1 cellular context compared by ENCODE assay signal in the genomic region with DNA sequence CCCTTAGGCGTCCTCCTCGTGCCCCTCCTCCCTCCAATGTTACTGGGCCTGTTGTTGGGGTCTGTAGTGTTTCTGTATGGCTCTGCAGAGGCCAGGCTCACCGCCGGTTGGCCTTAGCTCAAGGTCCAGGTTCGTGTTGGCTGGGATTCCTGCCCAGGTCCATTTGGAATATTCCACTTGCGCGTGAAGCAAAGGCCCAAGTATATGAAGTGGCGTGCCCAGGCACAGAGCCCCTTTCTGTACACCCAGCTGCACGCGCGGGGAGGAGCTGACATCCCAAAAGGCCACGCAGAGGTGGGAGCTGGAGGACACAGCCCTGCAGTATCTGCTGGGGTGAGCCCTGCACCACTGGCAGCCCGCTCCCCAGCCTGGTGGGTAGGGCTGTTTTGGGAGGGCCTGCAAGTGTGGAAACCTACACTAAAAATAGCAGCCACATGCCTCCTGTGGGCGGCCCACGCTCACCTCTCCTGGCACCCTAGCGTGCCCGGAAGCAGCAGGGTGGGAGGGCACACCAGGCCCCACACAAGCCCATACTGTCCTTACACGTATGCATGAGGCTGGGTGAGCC.
TF ChIP-seq lines count a peak whose summit lies in the region.

No MANE protein-coding gene starts in this region.

TF ChIP-seq in HepG2, 621 proteins besides CTCF, POLR2A, EP300 and RAD21 (continued from another document and continues in another):
- TF ChIP-seq ETV6 (CRISPR knock-in tag; conservative IDR thresholded peaks at IDR 0.05) (no peak), ASH2L (IDR thresholded peaks at IDR 0.05; ENCODE audit: insufficient read length, low read depth, low read length) (peak; percentile 45), KDM6A (CRISPR knock-in tag; IDR thresholded peaks at IDR 0.05; ENCODE audit: low read depth) (0 out of 2 replicates have a peak, but pooled peaks have one; percentile 27), ZNF546 (CRISPR knock-in tag; conservative IDR thresholded peaks at IDR 0.05) (no peak), RCOR2 (CRISPR knock-in tag; IDR thresholded peaks at IDR 0.05) (0 out of 2 replicates have a peak, but pooled peaks have one; percentile 38), PRMT3 (CRISPR knock-in tag; IDR thresholded peaks at IDR 0.05; ENCODE audit: borderline replicate concordance, low read depth) (no peak), ZFY (CRISPR knock-in tag; IDR thresholded peaks at IDR 0.05) (peak; percentile 75), ZNF776 (CRISPR knock-in tag; IDR thresholded peaks at IDR 0.05) (no peak), SIN3B (IDR thresholded peaks at IDR 0.05; ENCODE audit: low read length) (no peak), POLR2AphosphoS5 (IDR thresholded peaks at IDR 0.05; ENCODE audit: low read depth, low read length) (no peak), PHF21A (CRISPR knock-in tag; IDR thresholded peaks at IDR 0.05) (peak; percentile 71; the same call in 1 of the 2 replicates), FOXK1 (CRISPR knock-in tag; IDR thresholded peaks at IDR 0.05; ENCODE audit: borderline replicate concordance, low read depth) (no peak), ZNF3 (CRISPR knock-in tag; IDR thresholded peaks at IDR 0.05) (no peak), CREBL2 (CRISPR knock-in tag; IDR thresholded peaks at IDR 0.05; ENCODE audit: borderline replicate concordance) (no peak), ARHGAP35 (CRISPR knock-in tag; IDR thresholded peaks at IDR 0.05; ENCODE audit: borderline replicate concordance) (no peak), ZNF20 (CRISPR knock-in tag; IDR thresholded peaks at IDR 0.05) (no peak), DPF2 (CRISPR knock-in tag; IDR thresholded peaks at IDR 0.05; ENCODE audit: borderline replicate concordance, low read depth) (peak; percentile 18; the same call in 1 of the 2 replicates), MEF2D (CRISPR knock-in tag; IDR thresholded peaks at IDR 0.05) (no peak; the same call in 1 of the 2 replicates), ZIK1 (CRISPR knock-in tag; IDR thresholded peaks at IDR 0.05; ENCODE audit: borderline replicate concordance, low read depth) (no peak), ZSCAN31 (CRISPR knock-in tag; IDR thresholded peaks at IDR 0.05; ENCODE audit: low read depth) (no peak), NFE2L1 (CRISPR knock-in tag; IDR thresholded peaks at IDR 0.05; ENCODE audit: borderline replicate concordance) (no peak), NR2F2 (IDR thresholded peaks at IDR 0.05; ENCODE audit: borderline replicate concordance, low read depth) (no peak), TMF1 (CRISPR knock-in tag; IDR thresholded peaks at IDR 0.05; ENCODE audit: low read depth) (no peak), RARA (CRISPR knock-in tag; IDR thresholded peaks at IDR 0.05) (0 out of 2 replicates have a peak, but pooled peaks have one; percentile 4), PITX1 (CRISPR knock-in tag; IDR thresholded peaks at IDR 0.05) (no peak; the same call in 1 of the 2 replicates), ZFP36L2 (CRISPR knock-in tag; IDR thresholded peaks at IDR 0.05) (no peak), ZNF451 (CRISPR knock-in tag; IDR thresholded peaks at IDR 0.05) (no peak), NFYB (CRISPR knock-in tag; IDR thresholded peaks at IDR 0.05) (no peak; the same call in 1 of the 2 replicates), ZNF891 (CRISPR knock-in tag; IDR thresholded peaks at IDR 0.05) (peak; percentile 75), RXRB (CRISPR knock-in tag; IDR thresholded peaks at IDR 0.05; ENCODE audit: borderline replicate concordance) (no peak), ZZZ3 (CRISPR knock-in tag; IDR thresholded peaks at IDR 0.05; ENCODE audit: borderline replicate concordance) (no peak), ZMYM2 (CRISPR knock-in tag; IDR thresholded peaks at IDR 0.05) (0 out of 2 replicates have a peak, but pooled peaks have one; percentile 64), SP5 (CRISPR knock-in tag; IDR thresholded peaks at IDR 0.05; ENCODE audit: borderline replicate concordance, low read depth) (no peak)
- TF ChIP-seq, protein P1, sequence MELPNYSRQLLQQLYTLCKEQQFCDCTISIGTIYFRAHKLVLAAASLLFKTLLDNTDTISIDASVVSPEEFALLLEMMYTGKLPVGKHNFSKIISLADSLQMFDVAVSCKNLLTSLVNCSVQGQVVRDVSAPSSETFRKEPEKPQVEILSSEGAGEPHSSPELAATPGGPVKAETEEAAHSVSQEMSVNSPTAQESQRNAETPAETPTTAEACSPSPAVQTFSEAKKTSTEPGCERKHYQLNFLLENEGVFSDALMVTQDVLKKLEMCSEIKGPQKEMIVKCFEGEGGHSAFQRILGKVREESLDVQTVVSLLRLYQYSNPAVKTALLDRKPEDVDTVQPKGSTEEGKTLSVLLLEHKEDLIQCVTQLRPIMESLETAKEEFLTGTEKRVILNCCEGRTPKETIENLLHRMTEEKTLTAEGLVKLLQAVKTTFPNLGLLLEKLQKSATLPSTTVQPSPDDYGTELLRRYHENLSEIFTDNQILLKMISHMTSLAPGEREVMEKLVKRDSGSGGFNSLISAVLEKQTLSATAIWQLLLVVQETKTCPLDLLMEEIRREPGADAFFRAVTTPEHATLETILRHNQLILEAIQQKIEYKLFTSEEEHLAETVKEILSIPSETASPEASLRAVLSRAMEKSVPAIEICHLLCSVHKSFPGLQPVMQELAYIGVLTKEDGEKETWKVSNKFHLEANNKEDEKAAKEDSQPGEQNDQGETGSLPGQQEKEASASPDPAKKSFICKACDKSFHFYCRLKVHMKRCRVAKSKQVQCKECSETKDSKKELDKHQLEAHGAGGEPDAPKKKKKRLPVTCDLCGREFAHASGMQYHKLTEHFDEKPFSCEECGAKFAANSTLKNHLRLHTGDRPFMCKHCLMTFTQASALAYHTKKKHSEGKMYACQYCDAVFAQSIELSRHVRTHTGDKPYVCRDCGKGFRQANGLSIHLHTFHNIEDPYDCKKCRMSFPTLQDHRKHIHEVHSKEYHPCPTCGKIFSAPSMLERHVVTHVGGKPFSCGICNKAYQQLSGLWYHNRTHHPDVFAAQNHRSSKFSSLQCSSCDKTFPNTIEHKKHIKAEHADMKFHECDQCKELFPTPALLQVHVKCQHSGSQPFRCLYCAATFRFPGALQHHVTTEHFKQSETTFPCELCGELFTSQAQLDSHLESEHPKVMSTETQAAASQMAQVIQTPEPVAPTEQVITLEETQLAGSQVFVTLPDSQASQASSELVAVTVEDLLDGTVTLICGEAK (IDR thresholded peaks at IDR 0.05): no peak
- TF ChIP-seq, protein P1 (CRISPR knock-in tag; IDR thresholded peaks at IDR 0.05): 0 out of 2 replicates have a peak, but pooled peaks have one; percentile 25
- TF ChIP-seq, protein P2, sequence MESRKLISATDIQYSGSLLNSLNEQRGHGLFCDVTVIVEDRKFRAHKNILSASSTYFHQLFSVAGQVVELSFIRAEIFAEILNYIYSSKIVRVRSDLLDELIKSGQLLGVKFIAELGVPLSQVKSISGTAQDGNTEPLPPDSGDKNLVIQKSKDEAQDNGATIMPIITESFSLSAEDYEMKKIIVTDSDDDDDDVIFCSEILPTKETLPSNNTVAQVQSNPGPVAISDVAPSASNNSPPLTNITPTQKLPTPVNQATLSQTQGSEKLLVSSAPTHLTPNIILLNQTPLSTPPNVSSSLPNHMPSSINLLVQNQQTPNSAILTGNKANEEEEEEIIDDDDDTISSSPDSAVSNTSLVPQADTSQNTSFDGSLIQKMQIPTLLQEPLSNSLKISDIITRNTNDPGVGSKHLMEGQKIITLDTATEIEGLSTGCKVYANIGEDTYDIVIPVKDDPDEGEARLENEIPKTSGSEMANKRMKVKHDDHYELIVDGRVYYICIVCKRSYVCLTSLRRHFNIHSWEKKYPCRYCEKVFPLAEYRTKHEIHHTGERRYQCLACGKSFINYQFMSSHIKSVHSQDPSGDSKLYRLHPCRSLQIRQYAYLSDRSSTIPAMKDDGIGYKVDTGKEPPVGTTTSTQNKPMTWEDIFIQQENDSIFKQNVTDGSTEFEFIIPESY (CRISPR knock-in tag; IDR thresholded peaks at IDR 0.05): peak; percentile 31; the same call in 1 of the 2 replicates
- TF ChIP-seq, protein P3, sequence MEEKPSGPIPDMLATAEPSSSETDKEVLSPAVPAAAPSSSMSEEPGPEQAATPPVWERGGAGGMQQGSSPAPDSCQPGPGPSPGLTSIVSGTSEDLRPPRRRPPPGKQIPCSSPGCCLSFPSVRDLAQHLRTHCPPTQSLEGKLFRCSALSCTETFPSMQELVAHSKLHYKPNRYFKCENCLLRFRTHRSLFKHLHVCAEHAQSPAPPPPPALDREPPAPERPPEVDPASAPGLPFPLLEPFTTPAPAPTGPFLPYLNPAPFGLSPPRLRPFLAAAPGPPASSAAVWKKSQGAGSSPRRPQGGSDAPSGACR (CRISPR knock-in tag; IDR thresholded peaks at IDR 0.05): no peak
- TF ChIP-seq, protein P4, sequence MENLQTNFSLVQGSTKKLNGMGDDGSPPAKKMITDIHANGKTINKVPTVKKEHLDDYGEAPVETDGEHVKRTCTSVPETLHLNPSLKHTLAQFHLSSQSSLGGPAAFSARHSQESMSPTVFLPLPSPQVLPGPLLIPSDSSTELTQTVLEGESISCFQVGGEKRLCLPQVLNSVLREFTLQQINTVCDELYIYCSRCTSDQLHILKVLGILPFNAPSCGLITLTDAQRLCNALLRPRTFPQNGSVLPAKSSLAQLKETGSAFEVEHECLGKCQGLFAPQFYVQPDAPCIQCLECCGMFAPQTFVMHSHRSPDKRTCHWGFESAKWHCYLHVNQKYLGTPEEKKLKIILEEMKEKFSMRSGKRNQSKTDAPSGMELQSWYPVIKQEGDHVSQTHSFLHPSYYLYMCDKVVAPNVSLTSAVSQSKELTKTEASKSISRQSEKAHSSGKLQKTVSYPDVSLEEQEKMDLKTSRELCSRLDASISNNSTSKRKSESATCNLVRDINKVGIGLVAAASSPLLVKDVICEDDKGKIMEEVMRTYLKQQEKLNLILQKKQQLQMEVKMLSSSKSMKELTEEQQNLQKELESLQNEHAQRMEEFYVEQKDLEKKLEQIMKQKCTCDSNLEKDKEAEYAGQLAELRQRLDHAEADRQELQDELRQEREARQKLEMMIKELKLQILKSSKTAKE (CRISPR knock-in tag; IDR thresholded peaks at IDR 0.05; ENCODE audit: borderline replicate concordance): no peak
- TF ChIP-seq, protein P5, sequence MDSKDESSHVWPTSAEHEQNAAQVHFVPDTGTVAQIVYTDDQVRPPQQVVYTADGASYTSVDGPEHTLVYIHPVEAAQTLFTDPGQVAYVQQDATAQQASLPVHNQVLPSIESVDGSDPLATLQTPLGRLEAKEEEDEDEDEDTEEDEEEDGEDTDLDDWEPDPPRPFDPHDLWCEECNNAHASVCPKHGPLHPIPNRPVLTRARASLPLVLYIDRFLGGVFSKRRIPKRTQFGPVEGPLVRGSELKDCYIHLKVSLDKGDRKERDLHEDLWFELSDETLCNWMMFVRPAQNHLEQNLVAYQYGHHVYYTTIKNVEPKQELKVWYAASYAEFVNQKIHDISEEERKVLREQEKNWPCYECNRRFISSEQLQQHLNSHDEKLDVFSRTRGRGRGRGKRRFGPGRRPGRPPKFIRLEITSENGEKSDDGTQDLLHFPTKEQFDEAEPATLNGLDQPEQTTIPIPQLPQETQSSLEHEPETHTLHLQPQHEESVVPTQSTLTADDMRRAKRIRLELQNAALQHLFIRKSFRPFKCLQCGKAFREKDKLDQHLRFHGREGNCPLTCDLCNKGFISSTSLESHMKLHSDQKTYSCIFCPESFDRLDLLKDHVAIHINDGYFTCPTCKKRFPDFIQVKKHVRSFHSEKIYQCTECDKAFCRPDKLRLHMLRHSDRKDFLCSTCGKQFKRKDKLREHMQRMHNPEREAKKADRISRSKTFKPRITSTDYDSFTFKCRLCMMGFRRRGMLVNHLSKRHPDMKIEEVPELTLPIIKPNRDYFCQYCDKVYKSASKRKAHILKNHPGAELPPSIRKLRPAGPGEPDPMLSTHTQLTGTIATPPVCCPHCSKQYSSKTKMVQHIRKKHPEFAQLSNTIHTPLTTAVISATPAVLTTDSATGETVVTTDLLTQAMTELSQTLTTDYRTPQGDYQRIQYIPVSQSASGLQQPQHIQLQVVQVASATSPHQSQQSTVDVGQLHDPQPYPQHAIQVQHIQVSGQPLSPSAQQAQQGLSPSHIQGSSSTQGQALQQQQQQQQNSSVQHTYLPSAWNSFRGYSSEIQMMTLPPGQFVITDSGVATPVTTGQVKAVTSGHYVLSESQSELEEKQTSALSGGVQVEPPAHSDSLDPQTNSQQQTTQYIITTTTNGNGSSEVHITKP (CRISPR knock-in tag; IDR thresholded peaks at IDR 0.05; ENCODE audit: low read depth): peak; percentile 91
